In genomic region chr10:91708174-91708861, GRCh38 we compare ENCODE assay signal across 2 cellular contexts.
TF ChIP-seq lines count a peak whose summit lies in the region.

No MANE protein-coding gene starts in this region.

TF ChIP-seq in GM23338, 12 proteins besides CTCF, POLR2A, EP300 and RAD21 (continued from another document):
- TF ChIP-seq ZNF462 (CRISPR knock-in tag; IDR thresholded peaks at IDR 0.05) (no peak), EZH2 (IDR thresholded peaks at IDR 0.05; ENCODE audit: low read depth, unreplicated experiment) (no peak)

TF ChIP-seq in HEK293, 187 proteins besides CTCF, POLR2A, EP300 and RAD21 (continued from another document):
- peak; percentile 50; the same call in 1 of the 2 replicates for TF ChIP-seq EGR2 (tag by site-specific recombination; IDR thresholded peaks at IDR 0.05; ENCODE audit: low read depth)
